ENCODE assay signal across 34 cellular contexts in genomic region chr2:965640-966147, GRCh38. TPM values are rescaled to one million over a fixed set of nuclear protein-coding genes. Genes with fewer than 3 reads are reported as not detected.
"Had no signal": no experiment of that assay in that cellular context is flagged by ENCODE, and none has a peak within 500 bp of the region (broad histone marks: within the 10 kb centered on the region; RNA-seq: fewer than 3 reads in every experiment).

No MANE protein-coding gene starts in this region.

- DNase-seq: activated CD4-positive, alpha-beta memory T cell treated with anti-CD3 and anti-CD28 coated beads for 36 hours; activated CD4-positive, alpha-beta T cell treated with anti-CD3 and anti-CD28 coated beads, Interleukin-2, amount 10 ng/mL, durations not matched to agents 7 days and 5 days; activated CD8-positive, alpha-beta memory T cell treated with anti-CD3 and anti-CD28 coated beads for 24 hours; activated CD8-positive, alpha-beta memory T cell treated with anti-CD3 and anti-CD28 coated beads, Interleukin-2, amount 10 ng/mL, durations not matched to agents 7 days and 5 days; activated CD8-positive, alpha-beta memory T cell treated with anti-CD3 and anti-CD28 coated beads, Interleukin-2, amount 50 U/mL, for 48 hours; activated effector memory CD4-positive, alpha-beta T cell treated with Interleukin-2 at 50 U/mL for 16 hours; activated naive CD4-positive, alpha-beta T cell treated with anti-CD3 and anti-CD28 coated beads, Interleukin-2, amount 10 ng/mL, durations not matched to agents 7 days and 5 days; activated naive CD8-positive, alpha-beta T cell treated with anti-CD3 and anti-CD28 coated beads, Interleukin-2, amount 50 U/mL, for 24 hours; activated T-cell treated with anti-CD3 and anti-CD28 coated beads, Interleukin-2, amount 50 U/mL, for 48 hours; anterior cingulate cortex; brain microvascular endothelial cell; Kasumi-1; KG1; MG63; MV-4-11; NCI-H1092; NCI-H1436 treated with DMSO at 0.1 percent for 48 hours; NCI-H1694 treated with DMSO at 0.1 percent for 48 hours; NCI-H2029 treated with DMSO at 0.1 percent for 48 hours; NCI-H2107; NCI-H2171; NCI-H510A; NCI-H526; NCI-H748 treated with DMSO at 0.1 percent for 48 hours; NK-92 treated with Interleukin-12 subunit alpha and Interleukin-12 subunit beta, amount 100 ng/mL, for 24 hours; PC-3; Peyer's patch; RPMI8226; SHP77 treated with DMSO at 0.1 percent for 48 hours; SK-N-SH had no signal

- H3K27ac Mint-ChIP-seq: activated CD4-positive, alpha-beta memory T cell treated with anti-CD3 and anti-CD28 coated beads for 36 hours; activated CD4-positive, alpha-beta T cell treated with anti-CD3 and anti-CD28 coated beads, Interleukin-2, amount 10 ng/mL, durations not matched to agents 7 days and 5 days; activated CD8-positive, alpha-beta memory T cell treated with anti-CD3 and anti-CD28 coated beads, Interleukin-2, amount 10 ng/mL, durations not matched to agents 7 days and 5 days; activated naive CD4-positive, alpha-beta T cell treated with anti-CD3 and anti-CD28 coated beads, Interleukin-2, amount 10 ng/mL, durations not matched to agents 7 days and 5 days; activated naive CD8-positive, alpha-beta T cell; activated naive CD8-positive, alpha-beta T cell treated with anti-CD3 and anti-CD28 coated beads, Interleukin-2, amount 50 U/mL, for 24 hours; T-helper 1 cell treated with Interleukin-12 subunit alpha and Interleukin-12 subunit beta and Interleukin-4 antibody, amounts not matched to agents 30 μg/mL and 1 μg/mL, for 36 hours; T-helper 2 cell treated with Interferon-gamma antibody and Interleukin-4, amounts not matched to agents 5 μg/mL and 100 μg/mL, for 36 hours had no signal

- H3K4me2 ChIP-seq: SK-N-SH had no signal

- H3K9me2 ChIP-seq: SK-N-SH had no signal

- H3K36me3 Mint-ChIP-seq: activated CD4-positive, alpha-beta memory T cell treated with anti-CD3 and anti-CD28 coated beads for 36 hours; activated naive CD4-positive, alpha-beta T cell treated with anti-CD3 and anti-CD28 coated beads, Interleukin-2, amount 10 ng/mL, durations not matched to agents 7 days and 5 days had no signal

- H3K4me3 ChIP-seq: MG63, Peyer's patch, SJSA1 had no signal

- H3K36me3 ChIP-seq: brain microvascular endothelial cell, MG63, Peyer's patch, SJSA1 had no signal

- H3K9me3 Mint-ChIP-seq: activated naive CD4-positive, alpha-beta T cell treated with anti-CD3 and anti-CD28 coated beads, Interleukin-2, amount 10 ng/mL, durations not matched to agents 7 days and 5 days had no signal

- H3K9me3 ChIP-seq: MG63, Peyer's patch, SK-N-SH had no signal

- H3K4me3 Mint-ChIP-seq: activated CD4-positive, alpha-beta memory T cell treated with anti-CD3 and anti-CD28 coated beads for 36 hours; activated CD4-positive, alpha-beta T cell treated with anti-CD3 and anti-CD28 coated beads, Interleukin-2, amount 10 ng/mL, durations not matched to agents 7 days and 5 days; activated CD8-positive, alpha-beta memory T cell treated with anti-CD3 and anti-CD28 coated beads, Interleukin-2, amount 10 ng/mL, durations not matched to agents 7 days and 5 days; activated naive CD4-positive, alpha-beta T cell treated with anti-CD3 and anti-CD28 coated beads, Interleukin-2, amount 10 ng/mL, durations not matched to agents 7 days and 5 days; activated naive CD8-positive, alpha-beta T cell; activated naive CD8-positive, alpha-beta T cell treated with anti-CD3 and anti-CD28 coated beads, Interleukin-2, amount 50 U/mL, for 24 hours; T-helper 1 cell treated with Interleukin-12 subunit alpha and Interleukin-12 subunit beta and Interleukin-4 antibody, amounts not matched to agents 30 μg/mL and 1 μg/mL, for 36 hours; T-helper 2 cell treated with Interferon-gamma antibody and Interleukin-4, amounts not matched to agents 5 μg/mL and 100 μg/mL, for 36 hours had no signal

- H3K4me1 ChIP-seq: Peyer's patch, SJSA1 had no signal

- H3K27me3 ChIP-seq: brain microvascular endothelial cell, Peyer's patch, SJSA1 had no signal

- H3K9ac ChIP-seq: SK-N-SH had no signal

- H3K4me1 Mint-ChIP-seq: activated CD4-positive, alpha-beta T cell treated with anti-CD3 and anti-CD28 coated beads, Interleukin-2, amount 10 ng/mL, durations not matched to agents 7 days and 5 days; activated CD8-positive, alpha-beta memory T cell treated with anti-CD3 and anti-CD28 coated beads, Interleukin-2, amount 10 ng/mL, durations not matched to agents 7 days and 5 days; activated naive CD4-positive, alpha-beta T cell treated with anti-CD3 and anti-CD28 coated beads, Interleukin-2, amount 10 ng/mL, durations not matched to agents 7 days and 5 days had no signal

- H3K27ac ChIP-seq: brain microvascular endothelial cell, Peyer's patch, SJSA1 had no signal

- ATAC-seq: activated CD8-positive, alpha-beta memory T cell treated with anti-CD3 and anti-CD28 coated beads, Interleukin-2, amount 10 ng/mL, durations not matched to agents 7 days and 5 days; activated naive CD8-positive, alpha-beta T cell treated with anti-CD3 and anti-CD28 coated beads, Interleukin-2, amount 50 U/mL, for 24 hours; PC-3 had no signal

- H3K27me3 Mint-ChIP-seq: activated naive CD8-positive, alpha-beta T cell; activated naive CD8-positive, alpha-beta T cell treated with anti-CD3 and anti-CD28 coated beads, Interleukin-2, amount 50 U/mL, for 24 hours had no signal

RNA-seq across cellular contexts. Expression of gene SNTG2, which starts 15.0 kb away (rescaled TPM):
- total RNA-seq: activated CD4-positive, alpha-beta T cell treated with anti-CD3 and anti-CD28 coated beads, Interleukin-2, amount 10 ng/mL, durations not matched to agents 7 days and 5 days; PC-3 had no signal
- polyA plus RNA-seq: SK-N-SH had no signal
